8 cellular contexts compared by ENCODE assay signal in genomic region chr22:23849009-23850006, GRCh38. TPM values are rescaled to one million over a fixed set of nuclear protein-coding genes. Genes with fewer than 3 reads are reported as not detected.
DNase-seq lines count a peak whose midpoint lies in the region; ATAC-seq and TF ChIP-seq lines count a peak whose summit lies in the region.

No MANE protein-coding gene starts in this region.

- TF ChIP-seq POLR2A in esophagus squamous epithelium (IDR thresholded peaks at IDR 0.05), result no peak

- no peaks in the 10 kb centered on the region for H3K36me3 ChIP-seq in esophagus squamous epithelium

- H3K4me1 Mint-ChIP-seq in neural crest cell, result peaks cover 20% of the 10 kb centered on the region
- peaks cover 22% of the 10 kb centered on the region for H3K4me1 Mint-ChIP-seq in stimulated activated naive CD8-positive, alpha-beta T cell treated with anti-CD3 and anti-CD28 coated beads, Interleukin-15, amount 100 ng/mL, for 72 hours

- no peaks in the 10 kb centered on the region for H3K36me3 Mint-ChIP-seq in neural crest cell (ENCODE audit: low read depth)

- H3K9me3 ChIP-seq in esophagus squamous epithelium, result no peaks in the 10 kb centered on the region

- no peaks in the 10 kb centered on the region for H3K27me3 Mint-ChIP-seq in neural crest cell (ENCODE audit: low read depth)
- peaks cover 19% of the 10 kb centered on the region for H3K27me3 Mint-ChIP-seq in stimulated activated naive CD8-positive, alpha-beta T cell treated with anti-CD3 and anti-CD28 coated beads, Interleukin-15, amount 100 ng/mL, for 72 hours

- peak; percentile 89 for ATAC-seq in stimulated activated naive CD8-positive, alpha-beta T cell treated with anti-CD3 and anti-CD28 coated beads, Interleukin-15, amount 100 ng/mL, for 72 hours
- ATAC-seq in GM21390 (IDR thresholded peaks at IDR 0.05; ENCODE audit: unreplicated experiment), result no peak

- no peaks in the 10 kb centered on the region for H3K9me3 Mint-ChIP-seq in neural crest cell
- H3K9me3 Mint-ChIP-seq in stimulated activated naive CD8-positive, alpha-beta T cell treated with anti-CD3 and anti-CD28 coated beads, Interleukin-15, amount 100 ng/mL, for 72 hours, result no peaks in the 10 kb centered on the region

- TF ChIP-seq CTCF in esophagus squamous epithelium (IDR thresholded peaks at IDR 0.05) (peak; percentile 96 to 99 (median 98)), neural crest cell (conservative IDR thresholded peaks at IDR 0.05) (peak; percentile 99)

- intact Hi-C loops in esophagus squamous epithelium (cut with DNase I), result loop anchor here (5.0 to 10.0 kb wide), 2 partner anchors 82 to 315 kb away; partner anchors contain the start of gene CHCHD10

- no peak overlapping the region for H3K27ac ChIP-seq in esophagus squamous epithelium

- peaks cover 0 to 36% (median 0%) of the 10 kb centered on the region in 4 donors for H3K27me3 ChIP-seq in esophagus squamous epithelium

- peak overlapping the region; percentile 34 for H3K4me3 Mint-ChIP-seq in neural crest cell
- H3K4me3 Mint-ChIP-seq in stimulated activated naive CD8-positive, alpha-beta T cell treated with anti-CD3 and anti-CD28 coated beads, Interleukin-15, amount 100 ng/mL, for 72 hours, result peak overlapping the region; percentile 12 to 63

- no peak overlapping the region for H3K27ac Mint-ChIP-seq in neural crest cell (ENCODE audit: unreplicated experiment)
- H3K27ac Mint-ChIP-seq in stimulated activated naive CD8-positive, alpha-beta T cell treated with anti-CD3 and anti-CD28 coated beads, Interleukin-15, amount 100 ng/mL, for 72 hours, result peak overlapping the region in 1 of 2 donors; percentile 34

- WGBS in esophagus squamous epithelium, 2 donors, result 42 to 46% methylated on average over 11 to 13 of the region's 62 CpGs

- DNase-seq in EL (peak; percentile 75), HuH-7 (ENCODE audit: low spot score) (peak; percentile 98), OCI-M1 (lab: John Stamatoyannopoulos, UW) (peak; percentile 90), esophagus squamous epithelium (lab: John Stamatoyannopoulos, UW) (no peak), neural crest cell (ENCODE audit: low read depth, low spot score) (peak; percentile 98)
- DNase-seq in activated T-cell treated with anti-CD3 and anti-CD28 coated beads, Interleukin-2, amount 50 U/mL, for 1 hour, result peak; percentile 93
- DNase-seq in stimulated activated naive CD8-positive, alpha-beta T cell treated with anti-CD3 and anti-CD28 coated beads, Interleukin-15, amount 100 ng/mL, for 72 hours, result peak; percentile 86 to 88

- H3K4me3 ChIP-seq in esophagus squamous epithelium, result peak overlapping the region in 1 of 4 donors; percentile 25

- peaks cover 23 to 51% (median 26%) of the 10 kb centered on the region in 3 donors for H3K4me1 ChIP-seq in esophagus squamous epithelium

RNA-seq across cellular contexts. Expression of gene SLC2A11, which starts 8.4 kb away (rescaled TPM):
- 1 to 10 TPM in 3 of 4 donors, under 1 TPM in 1; 0.57 to 4.4 (median 2.9) TPM for total RNA-seq in esophagus squamous epithelium
- 17.1 and 18.2 TPM in 2 replicates for total RNA-seq in neural crest cell

RNA-seq across cellular contexts. Expression of gene DERL3, which starts 10.5 kb away (rescaled TPM):
- total RNA-seq in esophagus squamous epithelium (1 to 10 TPM in 2 of 4 donors, not detected in 2; 1.3 to 1.9 TPM), neural crest cell (5.7 TPM in 2 replicates)

RNA-seq across cellular contexts. Expression of gene MIF, which starts 44.9 kb away (rescaled TPM):
- total RNA-seq in esophagus squamous epithelium, result 100 to 1,000 TPM; 410 to 807 (median 448) TPM
- 637 and 642 TPM in 2 replicates for total RNA-seq in neural crest cell
